ENCODE assay signal across 16 cellular contexts in the genomic region with DNA sequence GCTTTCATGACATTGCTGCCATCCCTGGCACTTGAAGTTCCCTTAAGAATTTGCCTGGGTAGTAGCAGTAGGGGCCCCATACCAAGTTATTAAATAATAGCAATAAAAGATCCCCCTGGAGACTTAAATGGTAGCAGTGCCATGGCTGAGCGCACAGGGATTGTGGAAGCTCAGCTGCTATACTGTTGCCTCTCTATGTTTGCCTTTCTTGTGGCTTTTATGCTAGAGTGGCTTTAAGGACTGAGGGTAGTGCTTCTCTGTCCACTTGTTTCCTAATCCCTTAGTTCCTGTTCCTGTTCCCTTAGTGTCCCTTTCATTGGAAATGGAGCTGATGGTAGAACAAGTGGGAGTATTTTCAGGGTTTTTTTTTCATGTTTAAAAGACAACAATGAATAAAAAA. TPM values are rescaled to one million over a fixed set of nuclear protein-coding genes. Genes with fewer than 3 reads are reported as not detected.
DNase-seq lines count a peak whose midpoint lies in the region; ATAC-seq and TF ChIP-seq lines count a peak whose summit lies in the region.
"Had no signal": no experiment of that assay in that cellular context is flagged by ENCODE, and none has a peak within 500 bp of the region (broad histone marks: within the 10 kb centered on the region; RNA-seq: fewer than 3 reads in every experiment).

No MANE protein-coding gene starts in this region.

- H3K4me1 Mint-ChIP-seq in activated CD8-positive, alpha-beta T cell treated with anti-CD3 and anti-CD28 coated beads for 36 hours (ENCODE audit: low read depth): no peaks in the 10 kb centered on the region
- peaks cover 0 to 10% (median 1%) of the 10 kb centered on the region in 4 donors for H3K4me1 Mint-ChIP-seq in naive thymus-derived CD8-positive, alpha-beta T cell

- no peaks in the 10 kb centered on the region for H3K9me2 ChIP-seq in Karpas-422 (replicated peaks; ENCODE audit: insufficient read depth, low read length)

- no peak for ATAC-seq in HG03175 (IDR thresholded peaks at IDR 0.05; ENCODE audit: unreplicated experiment)
- no peak for ATAC-seq in activated CD8-positive, alpha-beta T cell treated with anti-CD3 and anti-CD28 coated beads for 36 hours
- no peak for ATAC-seq in naive thymus-derived CD8-positive, alpha-beta T cell

- CTCF ChIA-PET in activated CD8-positive, alpha-beta T cell treated with anti-CD3 and anti-CD28 coated beads for 36 hours (lab: Charles Lee): interaction anchor here (1.3 kb wide), 1 partner anchor 21 kb away, joined by 3 read pairs; no protein-coding TSS in a partner anchor

- H2AFZ ChIP-seq in Karpas-422 (ENCODE audit: low read length): no peak overlapping the region

- peaks cover 59% of the 10 kb centered on the region for H3K79me2 ChIP-seq in Karpas-422 (ENCODE audit: low read length)

- no peak overlapping the region for H3K4me3 ChIP-seq in BLaER1 treated with 17β-estradiol and CSF1 and Interleukin-3, amounts not matched to agents 10 nM and 100 nM
- H3K4me3 ChIP-seq in Karpas-422 (ENCODE audit: low read length): peak overlapping the region; percentile 29
- H3K4me3 ChIP-seq: MG63, ovary had no signal

- no peak for TF ChIP-seq CTCF in activated CD8-positive, alpha-beta T cell treated with anti-CD3 and anti-CD28 coated beads for 36 hours (IDR thresholded peaks at IDR 0.05)

- H3K27me3 Mint-ChIP-seq in activated CD8-positive, alpha-beta T cell treated with anti-CD3 and anti-CD28 coated beads for 36 hours: no peaks in the 10 kb centered on the region
- H3K27me3 Mint-ChIP-seq in naive thymus-derived CD8-positive, alpha-beta T cell: no peaks in the 10 kb centered on the region

- no peaks in the 10 kb centered on the region for H3K9me3 Mint-ChIP-seq in activated CD8-positive, alpha-beta T cell treated with anti-CD3 and anti-CD28 coated beads for 36 hours
- no peaks in the 10 kb centered on the region for H3K9me3 Mint-ChIP-seq in naive thymus-derived CD8-positive, alpha-beta T cell

- intact Hi-C loops in activated CD8-positive, alpha-beta T cell treated with anti-CD3 and anti-CD28 coated beads for 36 hours (cut with micrococcal nuclease): loop anchor here (10.0 kb wide), 1 partner anchor 73 kb away; the partner anchor contains the start of gene SMG7

- DNase-seq in Karpas-422: peak; percentile 89
- peak; percentile 90 for DNase-seq in NCI-H510A treated with DMSO at 0.1 percent for 48 hours (lab: John Stamatoyannopoulos, UW)
- peak; percentile 20 for DNase-seq in kidney glomerular epithelial cell (lab: John Stamatoyannopoulos, UW)
- no peak for DNase-seq in HT-29 (ENCODE audit: low spot score)
- DNase-seq in activated CD8-positive, alpha-beta T cell treated with anti-CD3 and anti-CD28 coated beads for 36 hours: no peak
- no peak for DNase-seq in naive thymus-derived CD8-positive, alpha-beta T cell
- DNase-seq: activated CD4-positive, CD25-positive, alpha-beta regulatory T cell treated with anti-CD3 and anti-CD28 coated beads, Interleukin-2, amount 50 U/mL, for 72 hours; activated T-cell treated with anti-CD3 and anti-CD28 coated beads, Interleukin-2, amount 50 U/mL, for 1 hour; dermis blood vessel endothelial cell; mesenchymal stem cell; MG63; ovary; stimulated activated CD4-positive, alpha-beta T cell treated with anti-CD3 and anti-CD28 coated beads, Interleukin-15, amount 100 ng/mL, for 24 hours had no signal

- peaks cover 0 to 88% (median 40%) of the 10 kb centered on the region in 11 experiments; a peak in 19 of 22 replicates for H4K20me1 ChIP-seq in BLaER1 treated with 17β-estradiol and CSF1 and Interleukin-3, amounts not matched to agents 10 nM and 100 nM
- H4K20me1 ChIP-seq in Karpas-422 (ENCODE audit: insufficient read depth, low read depth, low read length): peaks cover 18% of the 10 kb centered on the region

- H3K9ac ChIP-seq in BLaER1 treated with 17β-estradiol and CSF1 and Interleukin-3, amounts not matched to agents 10 nM and 100 nM: no peak overlapping the region
- H3K9ac ChIP-seq in Karpas-422 (ENCODE audit: low read length): no peak overlapping the region; the same call in 1 of the 2 replicates

- H3K36me3 ChIP-seq in BLaER1 treated with 17β-estradiol and CSF1 and Interleukin-3, amounts not matched to agents 10 nM and 100 nM: peaks cover 85 to 98% (median 92%) of the 10 kb centered on the region in 11 experiments
- peaks cover 86% of the 10 kb centered on the region for H3K36me3 ChIP-seq in Karpas-422 (ENCODE audit: insufficient read depth, low read length)
- H3K36me3 ChIP-seq: ovary had no signal

- H3K4me1 ChIP-seq in BLaER1 treated with 17β-estradiol and CSF1 and Interleukin-3, amounts not matched to agents 10 nM and 100 nM: peaks cover 25 to 42% (median 30%) of the 10 kb centered on the region in 10 experiments
- peaks cover 59% of the 10 kb centered on the region for H3K4me1 ChIP-seq in Karpas-422 (ENCODE audit: low read length)

- no peaks in the 10 kb centered on the region for H3K9me3 ChIP-seq in BLaER1 treated with 17β-estradiol and CSF1 and Interleukin-3, amounts not matched to agents 10 nM and 100 nM (replicated peaks in 1 of 11)
- no peaks in the 10 kb centered on the region for H3K9me3 ChIP-seq in Karpas-422 (ENCODE audit: low read length)
- H3K9me3 ChIP-seq: MG63, ovary had no signal

- POLR2A ChIA-PET in activated CD8-positive, alpha-beta T cell treated with anti-CD3 and anti-CD28 coated beads for 36 hours (lab: Charles Lee): no interaction called here
- POLR2A ChIA-PET in naive thymus-derived CD8-positive, alpha-beta T cell (lab: Charles Lee): no interaction called here

- peak overlapping the region; percentile 36 to 57 (median 51); a peak in 21 of 22 replicates for H3K4me2 ChIP-seq in BLaER1 treated with 17β-estradiol and CSF1 and Interleukin-3, amounts not matched to agents 10 nM and 100 nM
- H3K4me2 ChIP-seq in Karpas-422 (ENCODE audit: low read depth, low read length, poor library complexity, severe bottlenecking): peak overlapping the region; percentile 61

- peaks cover 44% of the 10 kb centered on the region for H3K36me3 Mint-ChIP-seq in activated CD8-positive, alpha-beta T cell treated with anti-CD3 and anti-CD28 coated beads for 36 hours (ENCODE audit: low read depth)
- peaks cover 3 to 96% (median 36%) of the 10 kb centered on the region in 3 donors for H3K36me3 Mint-ChIP-seq in naive thymus-derived CD8-positive, alpha-beta T cell

- H3K27ac Mint-ChIP-seq in activated CD8-positive, alpha-beta T cell treated with anti-CD3 and anti-CD28 coated beads for 36 hours: no peak overlapping the region
- H3K27ac Mint-ChIP-seq in naive thymus-derived CD8-positive, alpha-beta T cell: peak overlapping the region in 3 of 10 donors; percentile 19 to 38 (median 31)

- H3K4me3 Mint-ChIP-seq in activated CD8-positive, alpha-beta T cell treated with anti-CD3 and anti-CD28 coated beads for 36 hours: no peak overlapping the region
- no peak overlapping the region for H3K4me3 Mint-ChIP-seq in naive thymus-derived CD8-positive, alpha-beta T cell

- peak overlapping the region in 2 of 11 experiments; percentile 34; a peak in 2 of 22 replicates for H3K27ac ChIP-seq in BLaER1 treated with 17β-estradiol and CSF1 and Interleukin-3, amounts not matched to agents 10 nM and 100 nM
- H3K27ac ChIP-seq in Karpas-422 (ENCODE audit: low read length): peak overlapping the region; percentile 84
- H3K27ac ChIP-seq: ovary had no signal

- H3K27me3 ChIP-seq in BLaER1 treated with 17β-estradiol and CSF1 and Interleukin-3, amounts not matched to agents 10 nM and 100 nM: peaks cover 0 to 11% (median 0%) of the 10 kb centered on the region in 11 experiments; a peak in 2 of 22 replicates
- no peaks in the 10 kb centered on the region for H3K27me3 ChIP-seq in Karpas-422 (ENCODE audit: low read length)
- H3K27me3 ChIP-seq: MG63, ovary had no signal

RNA-seq across cellular contexts. Expression of gene NCF2, which starts 42.1 kb away (rescaled TPM):
- 7.0 and 13.5 TPM in 2 replicates for total RNA-seq in Karpas-422 (2014; rRNA removed; shearing (Covaris generic); ENCODE audit: low replicate concordance)
- 0.34 and 1.6 TPM in 2 replicates for total RNA-seq in HT-29 (2014; rRNA removed; shearing (Covaris generic))
- total RNA-seq in activated CD8-positive, alpha-beta T cell treated with anti-CD3 and anti-CD28 coated beads for 36 hours: 1 to 10 TPM; 4.2 to 4.7 TPM
- under 1 TPM; 0.91 to 0.99 TPM for total RNA-seq in naive thymus-derived CD8-positive, alpha-beta T cell
- polyA plus RNA-seq in naive thymus-derived CD8-positive, alpha-beta T cell: 1 to 10 TPM in 2 of 3 donors, not detected in 1; 1.2 to 3.4 TPM
- total RNA-seq: dermis blood vessel endothelial cell, H1 had no signal
- polyA plus RNA-seq: H1 had no signal

Comparison
In these comparisons a context has a peak if more than half of its experiments do, and no peak if none do; other contexts are left out.
1. DNase-seq: peak in Karpas-422 (single experiment), NCI-H510A treated with DMSO at 0.1 percent for 48 hours (single experiment) and kidney glomerular epithelial cell (single experiment); none in HT-29 (single experiment), activated CD8-positive, alpha-beta T cell treated with anti-CD3 and anti-CD28 coated beads for 36 hours (single experiment) and naive thymus-derived CD8-positive, alpha-beta T cell (0 of 10).